Comparison of ENCODE assay signal across 12 cellular contexts in the genomic region with DNA sequence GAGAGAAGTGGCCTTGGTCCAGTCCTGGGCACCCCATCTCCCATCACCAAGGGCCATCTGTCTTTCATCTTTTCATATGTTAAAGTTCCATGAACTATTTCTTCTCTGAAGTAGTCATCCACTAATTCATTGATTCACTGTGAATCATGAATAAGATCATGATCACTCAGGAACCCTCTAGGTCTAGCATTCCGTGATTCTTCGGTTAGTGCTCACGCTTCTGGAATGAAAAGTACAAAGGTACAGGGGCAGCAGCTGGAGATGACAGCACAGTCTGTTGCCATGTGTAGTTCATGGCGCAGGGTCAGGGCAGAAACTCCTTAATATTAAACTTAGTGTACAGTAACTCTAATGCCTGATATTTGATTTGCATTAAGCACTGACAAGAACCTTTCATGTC.
"Had no signal": no experiment of that assay in that cellular context is flagged by ENCODE, and none has a peak within 500 bp of the region (broad histone marks: within the 10 kb centered on the region; RNA-seq: fewer than 3 reads in every experiment).

No MANE protein-coding gene starts in this region.

- H3K27ac ChIP-seq: lower lobe of right lung, parathyroid adenoma had no signal

- DNase-seq: activated CD4-positive, alpha-beta T cell treated with anti-CD3 and anti-CD28 coated beads, Interleukin-2, amount 50 U/mL, for 48 hours; activated CD4-positive, CD25-positive, alpha-beta regulatory T cell treated with anti-CD3 and anti-CD28 coated beads, Interleukin-2, amount 50 U/mL, for 72 hours; activated CD8-positive, alpha-beta memory T cell treated with anti-CD3 and anti-CD28 coated beads, Interleukin-2, amount 10 ng/mL, durations not matched to agents 7 days and 5 days; activated effector memory CD4-positive, alpha-beta T cell treated with anti-CD3 and anti-CD28 coated beads, Interleukin-2, amount 50 U/mL, for 16 hours; activated naive CD8-positive, alpha-beta T cell treated with anti-CD3 and anti-CD28 coated beads for 36 hours; activated T-cell treated with anti-CD3 and anti-CD28 coated beads, Interleukin-2, amount 50 U/mL, for 4 hours; hypothalamus; left cardiac atrium; lower lobe of right lung; naive B cell; small intestine had no signal

- H3K4me1 ChIP-seq: parathyroid adenoma had no signal

- H3K79me2 ChIP-seq: parathyroid adenoma had no signal

- H3K4me3 ChIP-seq: lower lobe of right lung had no signal

- H3K9me3 ChIP-seq: lower lobe of right lung had no signal

- H3K36me3 ChIP-seq: lower lobe of right lung had no signal

- H2AFZ ChIP-seq: parathyroid adenoma had no signal

- H3K9ac ChIP-seq: parathyroid adenoma had no signal

- ATAC-seq: activated CD8-positive, alpha-beta memory T cell treated with anti-CD3 and anti-CD28 coated beads, Interleukin-2, amount 10 ng/mL, durations not matched to agents 7 days and 5 days; activated T-cell treated with anti-CD3 and anti-CD28 coated beads, Interleukin-2, amount 50 U/mL, for 4 hours; left cardiac atrium; lower lobe of right lung had no signal
